ENCODE assay signal across 1 cellular context in genomic region chr5:55338092-55338613, GRCh38.
TF ChIP-seq lines count a peak whose summit lies in the region.

No MANE protein-coding gene starts in this region.

TF ChIP-seq in GM12878, 131 proteins besides CTCF, POLR2A, EP300 and RAD21:
- TF ChIP-seq STAT3 (IDR thresholded peaks at IDR 0.05; ENCODE audit: low read depth, low read length) (no peak), EED (IDR thresholded peaks at IDR 0.05; ENCODE audit: low read depth) (no peak), ZNF384 (IDR thresholded peaks at IDR 0.05; ENCODE audit: borderline replicate concordance, low read depth, low read length) (no peak), SMAD1 (IDR thresholded peaks at IDR 0.05; ENCODE audit: low read depth, partially characterized antibody) (no peak), ZBED1 (IDR thresholded peaks at IDR 0.05; ENCODE audit: borderline replicate concordance) (no peak), RFX5 (IDR thresholded peaks at IDR 0.05; ENCODE audit: low read depth, low read length) (no peak), ETV6 (conservative IDR thresholded peaks at IDR 0.05 in 1 of 2, IDR thresholded peaks at IDR 0.05 in 1 of 2; ENCODE audit: borderline replicate concordance in 1 of 2, low read depth in 1 of 2) (no peak), YY1 (IDR thresholded peaks at IDR 0.05; ENCODE audit: low read depth, low read length) (no peak), CHD4 (IDR thresholded peaks at IDR 0.05) (no peak), SIX5 (IDR thresholded peaks at IDR 0.05; ENCODE audit: low read depth, low read length, severe bottlenecking) (no peak), SMAD5 (IDR thresholded peaks at IDR 0.05; ENCODE audit: low read depth) (no peak), SREBF2 (IDR thresholded peaks at IDR 0.05; ENCODE audit: low read length) (no peak), MTA2 (IDR thresholded peaks at IDR 0.05; ENCODE audit: low read depth) (no peak)
- TF ChIP-seq, protein P1, sequence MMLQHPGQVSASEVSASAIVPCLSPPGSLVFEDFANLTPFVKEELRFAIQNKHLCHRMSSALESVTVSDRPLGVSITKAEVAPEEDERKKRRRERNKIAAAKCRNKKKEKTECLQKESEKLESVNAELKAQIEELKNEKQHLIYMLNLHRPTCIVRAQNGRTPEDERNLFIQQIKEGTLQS (IDR thresholded peaks at IDR 0.05; ENCODE audit: borderline replicate concordance, extremely low read depth, low read depth, low read length) = no peak
